Comparison of ENCODE assay signal across 28 cellular contexts in genomic region chr5:68714810-68715209, GRCh38.
A peak's percentile ranks its signal among the peaks of the same experiment; 100 is the strongest.
DNase-seq lines count a peak whose midpoint lies in the region; ATAC-seq, FAIRE-seq and TF ChIP-seq lines count a peak whose summit lies in the region.
"Had no signal": no experiment of that assay in that cellular context is flagged by ENCODE, and none has a peak within 500 bp of the region (broad histone marks: within the 10 kb centered on the region; RNA-seq: fewer than 3 reads in every experiment).

No MANE protein-coding gene starts in this region.

- CTCF ChIA-PET in K562 (lab: Yijun Ruan, JAX; ENCODE audit: low intra/inter-chr PET ratio): no interaction called here

- no peaks in the 10 kb centered on the region for H3K9me3 ChIP-seq in K562 (replicated peaks; ENCODE audit: control insufficient read depth, insufficient read depth, low read depth, low read length)
- H3K9me3 ChIP-seq: SJCRH30 had no signal

- no peaks in the 10 kb centered on the region for H3K4me1 ChIP-seq in GM23338 (ENCODE audit: insufficient read depth)
- no peaks in the 10 kb centered on the region; a peak in 1 of 5 replicates for H3K4me1 ChIP-seq in K562 (replicated peaks in 1 of 2; ENCODE audit: control insufficient read depth in 2 of 2, insufficient read depth in 2 of 2, low read length in 2 of 2)

- DNase-seq in GM23338 (ENCODE audit: low spot score) (no peak), K562 (ENCODE audit: extremely low read depth in 1 of 4, low spot score in 3 of 4) (no peak), midbrain (lab: John Stamatoyannopoulos, UW) (peak; percentile 19), NCI-H146 (lab: John Stamatoyannopoulos, UW) (no peak)
- DNase-seq in activated naive CD4-positive, alpha-beta T cell treated with Interleukin-2 at 50 U/mL for 16 hours: no peak
- DNase-seq: CD4-positive, alpha-beta T cell; COR-L47; DMS79; EL; GDM1; HCEC 1CT; IMR-90; NCI-H1048; NCI-H1417 treated with DMSO at 0.1 percent for 48 hours; NCI-H187; NCI-H2081 treated with DMSO at 0.1 percent for 48 hours; NCI-H2171; NCI-H226; NCI-H510A; NCI-H69; SJCRH30; T-cell had no signal

- ATAC-seq in GM23338 (no peak), K562 (no peak), HG03025 (IDR thresholded peaks at IDR 0.05; ENCODE audit: low FRiP score, unreplicated experiment) (no peak)
- ATAC-seq: GM12878, T-cell had no signal

- no peaks in the 10 kb centered on the region for H3K79me2 ChIP-seq in GM23338 (replicated peaks; ENCODE audit: insufficient read depth)
- no peaks in the 10 kb centered on the region for H3K79me2 ChIP-seq in K562 (ENCODE audit: control insufficient read depth, insufficient read depth, low read length)

- H3K4me1 Mint-ChIP-seq in GM23338: no peaks in the 10 kb centered on the region

- H3K9ac ChIP-seq in K562 (ENCODE audit: insufficient read depth in 1 of 2, low read depth in 2 of 2, low read length in 2 of 2): no peak overlapping the region
- H3K9ac ChIP-seq: KMS-11 had no signal

- no peak overlapping the region for H3K4me3 Mint-ChIP-seq in GM23338
- H3K4me3 Mint-ChIP-seq: CD4-positive, alpha-beta T cell; T-cell had no signal

- POLR2A ChIA-PET in K562 (lab: Yijun Ruan, JAX): no interaction called here

- no peak for TF ChIP-seq RAD21 in K562 (CRISPR knock-in tag; conservative IDR thresholded peaks at IDR 0.05 in 1 of 2, IDR thresholded peaks at IDR 0.05 in 1 of 2)

- no peaks in the 10 kb centered on the region for H3K9me1 ChIP-seq in K562 (ENCODE audit: control insufficient read depth, insufficient read depth, low read length)

- no peak overlapping the region for H3K27ac Mint-ChIP-seq in GM23338

- H4K20me1 ChIP-seq in GM23338 (replicated peaks; ENCODE audit: insufficient read depth) (no peaks in the 10 kb centered on the region), K562 (replicated peaks; ENCODE audit: control insufficient read depth, insufficient read depth, low read length) (no peaks in the 10 kb centered on the region)

- TF ChIP-seq EP300 in K562 (IDR thresholded peaks at IDR 0.05; ENCODE audit: low read length): no peak

- no peaks in the 10 kb centered on the region for H3K27me3 ChIP-seq in GM23338 (ENCODE audit: insufficient read depth)
- no peaks in the 10 kb centered on the region; a peak in 2 of 5 replicates for H3K27me3 ChIP-seq in K562 (ENCODE audit: control insufficient read depth in 2 of 2, insufficient read depth in 2 of 2, low read length in 2 of 2)
- H3K27me3 ChIP-seq: SJCRH30 had no signal

- H2AFZ ChIP-seq in GM23338 (peak overlapping the region; percentile 28; the same call in 1 of the 2 replicates), K562 (ENCODE audit: low read depth, low read length) (no peak overlapping the region)

- H3K4me2 ChIP-seq in GM23338 (no peak overlapping the region), K562 (ENCODE audit: insufficient read depth, low read length) (no peak overlapping the region)
- H3K4me2 ChIP-seq: KMS-11 had no signal

- no peak for TF ChIP-seq CTCF in GM23338 (conservative IDR thresholded peaks at IDR 0.05; ENCODE audit: low read depth in 2 of 2)
- TF ChIP-seq CTCF in K562 (IDR thresholded peaks at IDR 0.05 in 2 of 3, conservative IDR thresholded peaks at IDR 0.05 in 1 of 3; ENCODE audit: insufficient read depth in 2 of 3, low read depth in 1 of 3, low read length in 3 of 3): no peak

- H3K4me3 ChIP-seq in GM23338 (no peak overlapping the region), K562 (no peak overlapping the region)
- H3K4me3 ChIP-seq: GM12878, SJCRH30 had no signal

- H3K27ac ChIP-seq in GM23338 (ENCODE audit: low read depth) (no peak overlapping the region), K562 (ENCODE audit: extremely low read depth, low read depth, low read length) (no peak overlapping the region), temporal lobe (ENCODE audit: low read depth, low read length) (peak overlapping the region; percentile 27)
- H3K27ac ChIP-seq: KMS-11, SJCRH30 had no signal

- no peaks in the 10 kb centered on the region for H3K27me3 Mint-ChIP-seq in GM23338 (ENCODE audit: insufficient read depth, low read depth, poor library complexity)
- H3K27me3 Mint-ChIP-seq: CD4-positive, alpha-beta T cell; T-cell had no signal

- H3K9me3 Mint-ChIP-seq in GM23338: peaks cover 11% of the 10 kb centered on the region

- WGBS in K562 (ENCODE audit: insufficient coverage, low coverage, missing lambda C conversion rate): 21% methylated on average over 6 of the region's 6 CpGs

- no peak for TF ChIP-seq POLR2A in K562 (conservative IDR thresholded peaks at IDR 0.05)

- H3K36me3 ChIP-seq in GM23338 (ENCODE audit: insufficient read depth) (no peaks in the 10 kb centered on the region), K562 (ENCODE audit: control insufficient read depth, insufficient read depth, low read length) (no peaks in the 10 kb centered on the region)
- H3K36me3 ChIP-seq: SJCRH30 had no signal

- H3F3A ChIP-seq in GM23338 (replicated peaks; ENCODE audit: low read depth): no peaks in the 10 kb centered on the region

- in situ Hi-C loops in K562 (cut with MboI): no loop called here

- no peak for FAIRE-seq in K562 (lab: Jason Lieb, UNC)
- FAIRE-seq: GM12878, H1, RCC 7860 had no signal

- H3K9me2 ChIP-seq in GM23338 (ENCODE audit: insufficient read depth): 0 out of 2 replicates have a peak, but pooled peaks cover 5% of the 10 kb centered on the region

- intact Hi-C loops in K562 (cut with micrococcal nuclease): no loop called here

- BruUV-seq in K562 (replicated peaks; lab: Mats Ljungman, UMichigan): no TSS peak

- peaks cover 10% of the 10 kb centered on the region; the same call in 1 of the 3 replicates for H3K36me3 Mint-ChIP-seq in GM23338 (ENCODE audit: low read depth)

TF ChIP-seq in GM23338, 12 proteins besides CTCF, POLR2A, EP300 and RAD21 (continues in another document):
- TF ChIP-seq ZNF114 (CRISPR knock-in tag; IDR thresholded peaks at IDR 0.05): no peak
- no peak for TF ChIP-seq NANOG (IDR thresholded peaks at IDR 0.05; ENCODE audit: borderline replicate concordance)
- TF ChIP-seq STAT1 (IDR thresholded peaks at IDR 0.05; ENCODE audit: unreplicated experiment): no peak
- TF ChIP-seq POLR2AphosphoS5 (IDR thresholded peaks at IDR 0.05; ENCODE audit: low read depth): no peak
- no peak for TF ChIP-seq ETS1 (IDR thresholded peaks at IDR 0.05)
- no peak for TF ChIP-seq CREB1 (CRISPR knock-in tag; IDR thresholded peaks at IDR 0.05; ENCODE audit: low read depth)
- TF ChIP-seq ZNF331 (CRISPR knock-in tag; IDR thresholded peaks at IDR 0.05; ENCODE audit: low read depth): no peak
- TF ChIP-seq EZH2 (IDR thresholded peaks at IDR 0.05; ENCODE audit: low read depth, unreplicated experiment): no peak
- no peak for TF ChIP-seq JUNB (IDR thresholded peaks at IDR 0.05; ENCODE audit: unreplicated experiment)
- TF ChIP-seq EZH2phosphoT487 (IDR thresholded peaks at IDR 0.05; ENCODE audit: unreplicated experiment): no peak

TF ChIP-seq in K562, 482 proteins besides CTCF, POLR2A, EP300 and RAD21:
- TF ChIP-seq RFX1 (IDR thresholded peaks at IDR 0.05) (peak; percentile 55), ETV6 (IDR thresholded peaks at IDR 0.05; ENCODE audit: borderline replicate concordance in 1 of 2, low read depth in 2 of 2, low read length in 1 of 2) (no peak), ETV6 (CRISPR knock-in tag; IDR thresholded peaks at IDR 0.05; ENCODE audit: borderline replicate concordance) (no peak), ZNF511 (CRISPR knock-in tag; IDR thresholded peaks at IDR 0.05) (no peak)
